Comparison of ENCODE assay signal across 8 cellular contexts in genomic region chr10:63133056-63133786, GRCh38.
A peak's percentile ranks its signal among the peaks of the same experiment; 100 is the strongest.
DNase-seq lines count a peak whose midpoint lies in the region; ATAC-seq lines count a peak whose summit lies in the region.

Gene NRBF2, plus strand, starts transcription at chr10:63133328. Its CDS starts 143 bp downstream, at chr10:63133471.

- peak within 1 kb of the TSS; percentile 85 for H3K4me3 Mint-ChIP-seq in central memory CD8-positive, alpha-beta T cell

- H3K27ac Mint-ChIP-seq in central memory CD8-positive, alpha-beta T cell (ENCODE audit: low read depth) = peak within 1 kb of the TSS; percentile 88

- H3K36me3 Mint-ChIP-seq in central memory CD8-positive, alpha-beta T cell (ENCODE audit: insufficient read depth) = peaks cover 10% of the 10 kb centered on the region

- peaks cover 9% of the 10 kb centered on the region for H3K9me3 Mint-ChIP-seq in central memory CD8-positive, alpha-beta T cell

- DNase-seq in AG20443 (ENCODE audit: low spot score) (peak; percentile 97), NCI-H345 treated with DMSO at 0.1 percent for 48 hours (lab: John Stamatoyannopoulos, UW; ENCODE audit: unreplicated experiment) (peak; percentile 82), islet precursor cell (peak; percentile 98)
- peak; percentile 95 for DNase-seq in activated CD4-positive, CD25-positive, alpha-beta regulatory T cell treated with anti-CD3 and anti-CD28 coated beads, Interleukin-2, amount 50 U/mL, for 16 hours (ENCODE audit: low read depth, low spot score)
- peak; percentile 92 to 95 for DNase-seq in central memory CD8-positive, alpha-beta T cell (ENCODE audit: low spot score in 2 of 2)
- peak; percentile 93 to 98 (median 96) for DNase-seq in stimulated activated CD4-positive, alpha-beta T cell treated with anti-CD3 and anti-CD28 coated beads, Interleukin-12 subunit alpha, Interleukin-12 subunit beta, amount 100 ng/mL, for 48 hours (ENCODE audit: low read depth in 2 of 3, low spot score in 1 of 3)

- ATAC-seq in GM19025 (IDR thresholded peaks at IDR 0.05; ENCODE audit: low read depth, unreplicated experiment) (peak; percentile 95), HG03342 (IDR thresholded peaks at IDR 0.05; ENCODE audit: unreplicated experiment) (peak; percentile 97)
- ATAC-seq in central memory CD8-positive, alpha-beta T cell (replicated peaks; ENCODE audit: extremely low read depth, poor library complexity, severe bottlenecking) = peak; percentile 91

- H3K27me3 Mint-ChIP-seq in central memory CD8-positive, alpha-beta T cell = peaks cover 10% of the 10 kb centered on the region

- H3K4me1 Mint-ChIP-seq in central memory CD8-positive, alpha-beta T cell = peaks cover 25% of the 10 kb centered on the region

Comparison
In these comparisons a context has a peak if more than half of its experiments do, and no peak if none do; other contexts are left out.
1. Peak in every context shown above with its lines: DNase-seq and ATAC-seq.